10 cellular contexts compared by ENCODE assay signal in genomic region chr9:2727966-2728613, GRCh38. TPM values are rescaled to one million over a fixed set of nuclear protein-coding genes. Genes with fewer than 3 reads are reported as not detected.
A peak's percentile ranks its signal among the peaks of the same experiment; 100 is the strongest.
DNase-seq lines count a peak whose midpoint lies in the region; ATAC-seq and TF ChIP-seq lines count a peak whose summit lies in the region.
"Had no signal": no experiment of that assay in that cellular context is flagged by ENCODE, and none has a peak within 500 bp of the region (broad histone marks: within the 10 kb centered on the region; RNA-seq: fewer than 3 reads in every experiment).

No MANE protein-coding gene starts in this region.

- no peaks in the 10 kb centered on the region for H3K36me3 ChIP-seq in adrenal gland (replicated peaks in 1 of 2)
- H3K36me3 ChIP-seq: SJSA1 had no signal

- H3K27ac Mint-ChIP-seq in stimulated activated memory B cell treated with anti-CD40 and anti-IgM and Interleukin-4, amounts not matched to agents 10 μg/mL and 1 μg/mL and 100 μg/mL, for 72 hours = no peak overlapping the region

- no peaks in the 10 kb centered on the region for H3K27me3 Mint-ChIP-seq in stimulated activated memory B cell treated with anti-CD40 and anti-IgM and Interleukin-4, amounts not matched to agents 10 μg/mL and 1 μg/mL and 100 μg/mL, for 72 hours

- peaks cover 8% of the 10 kb centered on the region for H3K4me1 Mint-ChIP-seq in stimulated activated memory B cell treated with anti-CD40 and anti-IgM and Interleukin-4, amounts not matched to agents 10 μg/mL and 1 μg/mL and 100 μg/mL, for 72 hours

- peaks cover 6% of the 10 kb centered on the region for H3K36me3 Mint-ChIP-seq in stimulated activated memory B cell treated with anti-CD40 and anti-IgM and Interleukin-4, amounts not matched to agents 10 μg/mL and 1 μg/mL and 100 μg/mL, for 72 hours

- no peak for TF ChIP-seq POLR2A in adrenal gland (IDR thresholded peaks at IDR 0.05)

- H3K9me3 Mint-ChIP-seq in stimulated activated memory B cell treated with anti-CD40 and anti-IgM and Interleukin-4, amounts not matched to agents 10 μg/mL and 1 μg/mL and 100 μg/mL, for 72 hours = no peaks in the 10 kb centered on the region

- DNase-seq in COLO668 (lab: John Stamatoyannopoulos, UW; ENCODE audit: unreplicated experiment) (peak; percentile 38), NCI-H2196 treated with DMSO at 0.1 percent for 48 hours (lab: John Stamatoyannopoulos, UW; ENCODE audit: unreplicated experiment) (peak; percentile 85), adrenal gland (peak; percentile 41 to 74 (median 52)), iPS DF 4.7 (ENCODE audit: extremely low read depth, low spot score) (peak; percentile 22), iPS-NIHi11 (ENCODE audit: low spot score) (no peak)

- no peak overlapping the region for H3K4me3 Mint-ChIP-seq in stimulated activated memory B cell treated with anti-CD40 and anti-IgM and Interleukin-4, amounts not matched to agents 10 μg/mL and 1 μg/mL and 100 μg/mL, for 72 hours

- H3K4me3 ChIP-seq in adrenal gland = no peak overlapping the region
- H3K4me3 ChIP-seq: SJSA1, skin epidermis had no signal

- intact Hi-C loops in adrenal gland (cut with DNase I) = no loop called here

- WGBS in adrenal gland, 4 donors = 15 to 21% (median 19%) methylated on average over 5 of the region's 5 CpGs

- no peak overlapping the region for H3K27ac ChIP-seq in adrenal gland
- H3K27ac ChIP-seq: SJSA1, skin epidermis had no signal

- H3K27me3 ChIP-seq in adrenal gland = no peaks in the 10 kb centered on the region
- H3K27me3 ChIP-seq: SJSA1 had no signal

- ATAC-seq in GM19043 (IDR thresholded peaks at IDR 0.05; ENCODE audit: low read depth, unreplicated experiment) (peak; percentile 86), HG03108 (IDR thresholded peaks at IDR 0.05; ENCODE audit: unreplicated experiment) (peak; percentile 80)
- peak; percentile 77 for ATAC-seq in stimulated activated memory B cell treated with anti-CD40 and anti-IgM and Interleukin-4, amounts not matched to agents 10 μg/mL and 1 μg/mL and 100 μg/mL, for 72 hours

- TF ChIP-seq CTCF in adrenal gland (IDR thresholded peaks at IDR 0.05) = peak; percentile 42 to 85 (median 74)

- H3K4me1 ChIP-seq in adrenal gland (replicated peaks in 1 of 2) = peaks cover 0 to 7% of the 10 kb centered on the region in 2 donors

- H3K9me3 ChIP-seq in adrenal gland (replicated peaks in 1 of 3) = no peaks in the 10 kb centered on the region
- H3K9me3 ChIP-seq: SJSA1 had no signal

RNA-seq across cellular contexts. Expression of gene KCNV2, which starts 10.8 kb away (rescaled TPM):
- not detected for total RNA-seq in adrenal gland
- not detected for polyA plus RNA-seq in adrenal gland
- total RNA-seq: SJSA1 had no signal
